ENCODE assay signal across 27 cellular contexts in the genomic region with DNA sequence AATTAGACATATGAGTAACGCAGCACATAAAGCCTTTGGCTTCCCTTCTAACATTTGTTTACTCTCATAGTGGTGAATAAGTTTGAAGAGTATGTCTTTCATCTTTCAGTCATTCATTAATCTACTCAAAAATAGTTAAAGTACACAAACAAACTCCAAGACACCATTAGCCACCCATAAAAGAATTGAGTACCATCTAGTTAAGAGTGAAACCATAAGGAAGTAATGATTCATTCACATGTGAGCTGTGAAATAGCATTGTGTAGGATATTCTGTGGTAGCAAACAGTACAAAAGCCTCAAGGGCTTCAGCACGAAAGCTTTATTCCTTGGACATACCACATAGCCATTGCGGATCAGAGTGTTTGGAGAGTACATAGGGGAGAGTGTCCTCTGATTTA. TPM values are rescaled to one million over a fixed set of nuclear protein-coding genes. Genes with fewer than 3 reads are reported as not detected.
DNase-seq lines count a peak whose midpoint lies in the region; ATAC-seq, FAIRE-seq and TF ChIP-seq lines count a peak whose summit lies in the region.
"Had no signal": no experiment of that assay in that cellular context is flagged by ENCODE, and none has a peak within 500 bp of the region (broad histone marks: within the 10 kb centered on the region; RNA-seq: fewer than 3 reads in every experiment).

No MANE protein-coding gene starts in this region.

- no peak overlapping the region for H2AK5ac ChIP-seq in mesenchymal stem cell (ENCODE audit: low read length, severe bottlenecking)

- no peak for ATAC-seq in GM18861 (IDR thresholded peaks at IDR 0.05; ENCODE audit: unreplicated experiment)
- ATAC-seq: activated CD8-positive, alpha-beta memory T cell treated with anti-CD3 and anti-CD28 coated beads, Interleukin-2, amount 10 ng/mL, durations not matched to agents 7 days and 5 days had no signal

- no peak overlapping the region for H3K4me3 ChIP-seq in astrocyte (ENCODE audit: insufficient read depth, low read depth, low read length)
- no peak overlapping the region for H3K4me3 ChIP-seq in mesenchymal stem cell (ENCODE audit: insufficient read depth in 1 of 2, low read depth in 1 of 2, low read length in 2 of 2)
- H3K4me3 ChIP-seq: ovary, tibial artery had no signal

- no peak overlapping the region for H2BK120ac ChIP-seq in mesenchymal stem cell (ENCODE audit: low read depth, low read length)

- H3K4me2 ChIP-seq in astrocyte (ENCODE audit: low read length) (no peak overlapping the region), mesenchymal stem cell (ENCODE audit: low read length, poor library complexity, severe bottlenecking) (no peak overlapping the region)
- H3K4me2 ChIP-seq: KMS-11 had no signal

- no peak for FAIRE-seq in astrocyte (lab: Jason Lieb, UNC)
- FAIRE-seq: G401.6, small intestine had no signal

- H3K79me1 ChIP-seq in mesenchymal stem cell (replicated peaks; ENCODE audit: low read length, poor library complexity, severe bottlenecking): peaks cover 3% of the 10 kb centered on the region

- WGBS in mesenchymal stem cell: 64% methylated on average over 2 of the region's 3 CpGs

- no peak overlapping the region for H3K18ac ChIP-seq in mesenchymal stem cell (ENCODE audit: low read depth in 1 of 2, low read length in 2 of 2)

- no peak overlapping the region for H3K4ac ChIP-seq in mesenchymal stem cell (ENCODE audit: low read depth in 1 of 2, low read length in 2 of 2)

- H3K9me3 ChIP-seq in astrocyte (ENCODE audit: insufficient read depth, low read depth, low read length): no peaks in the 10 kb centered on the region
- H3K9me3 ChIP-seq in mesenchymal stem cell (ENCODE audit: control insufficient read depth, low read length): no peaks in the 10 kb centered on the region
- H3K9me3 ChIP-seq: ovary, tibial artery had no signal

- H3K27me3 ChIP-seq in astrocyte (ENCODE audit: insufficient read depth, low read length) (no peaks in the 10 kb centered on the region), mesenchymal stem cell (ENCODE audit: control insufficient read depth in 1 of 2, insufficient read depth in 1 of 2, low read length in 2 of 2) (no peaks in the 10 kb centered on the region)
- H3K27me3 ChIP-seq: ovary, tibial artery had no signal

- peaks cover 28% of the 10 kb centered on the region for H3K4me1 Mint-ChIP-seq in astrocyte (ENCODE audit: low read depth, unreplicated experiment)
- H3K4me1 Mint-ChIP-seq: activated CD8-positive, alpha-beta memory T cell treated with anti-CD3 and anti-CD28 coated beads, Interleukin-2, amount 10 ng/mL, durations not matched to agents 7 days and 5 days; brain; CD4-positive, CD25-positive, alpha-beta regulatory T cell had no signal

- no peak overlapping the region for H2BK15ac ChIP-seq in mesenchymal stem cell (ENCODE audit: low read depth, poor library complexity, severe bottlenecking)

- H4K91ac ChIP-seq in mesenchymal stem cell (ENCODE audit: low read length): no peak overlapping the region

- H4K20me1 ChIP-seq in astrocyte (ENCODE audit: insufficient read depth, low read length): no peaks in the 10 kb centered on the region

- H3K14ac ChIP-seq in mesenchymal stem cell (ENCODE audit: low read length in 2 of 2): no peak overlapping the region

- H2BK12ac ChIP-seq in mesenchymal stem cell (ENCODE audit: low read length in 2 of 2): no peak overlapping the region

- H3K4me1 ChIP-seq in astrocyte (ENCODE audit: insufficient read depth, low read length) (peaks cover 10% of the 10 kb centered on the region), mesenchymal stem cell (ENCODE audit: control insufficient read depth, insufficient read depth, low read depth, low read length) (no peaks in the 10 kb centered on the region)
- H3K4me1 ChIP-seq: tibial artery had no signal

- H2AFZ ChIP-seq in astrocyte (ENCODE audit: low read depth, low read length) (no peak overlapping the region), mesenchymal stem cell (ENCODE audit: low read depth, low read length) (no peak overlapping the region)

- peaks cover 6% of the 10 kb centered on the region for H3K79me2 ChIP-seq in astrocyte (ENCODE audit: insufficient read depth, low read length)

- H3K27ac Mint-ChIP-seq in astrocyte (ENCODE audit: unreplicated experiment): no peak overlapping the region
- H3K27ac Mint-ChIP-seq: activated CD8-positive, alpha-beta memory T cell treated with anti-CD3 and anti-CD28 coated beads, Interleukin-2, amount 10 ng/mL, durations not matched to agents 7 days and 5 days; brain; CD4-positive, CD25-positive, alpha-beta regulatory T cell; T-helper 2 cell treated with Interferon-gamma antibody and Interleukin-4, amounts not matched to agents 5 μg/mL and 100 μg/mL, for 36 hours had no signal

- DNase-seq in NCI-H1436 treated with DMSO at 0.1 percent for 48 hours (lab: John Stamatoyannopoulos, UW) (peak; percentile 33), NCI-H1436 (lab: John Stamatoyannopoulos, UW) (no peak), HT-29 (ENCODE audit: low spot score) (peak; percentile 66), astrocyte (ENCODE audit: low read depth) (peak; percentile 20), mesenchymal stem cell (peak; percentile 33), NCI-H2227 (lab: John Stamatoyannopoulos, UW; ENCODE audit: unreplicated experiment) (no peak), epidermal melanocyte (ENCODE audit: insufficient read length, low spot score) (no peak)
- DNase-seq: 8988T; activated CD4-positive, alpha-beta T cell treated with anti-CD3 and anti-CD28 coated beads for 48 hours; activated CD8-positive, alpha-beta memory T cell treated with anti-CD3 and anti-CD28 coated beads, Interleukin-2, amount 10 ng/mL, durations not matched to agents 7 days and 5 days; activated naive CD4-positive, alpha-beta T cell treated with Interleukin-2 at 50 U/mL for 16 hours; activated T-cell treated with anti-CD3 and anti-CD28 coated beads, Interleukin-2, amount 50 U/mL, for 48 hours; CD4-positive, CD25-positive, alpha-beta regulatory T cell; erythroblast; NCI-H2081; NCI-H524 treated with DMSO at 0.1 percent for 48 hours; ovary; Right ventricle myocardium superior; small intestine; stimulated activated CD4-positive, alpha-beta T cell treated with anti-CD3 and anti-CD28 coated beads, Interleukin-1b, Interleukin-23, amount 100 ng/mL, for 48 hours; stimulated activated CD8-positive, alpha-beta memory T cell treated with anti-CD3 and anti-CD28 coated beads, Interleukin-4, amount 100 ng/mL, for 48 hours; tibial artery had no signal

- H3K9ac ChIP-seq in astrocyte (ENCODE audit: low read length) (no peak overlapping the region), mesenchymal stem cell (ENCODE audit: low read length) (no peak overlapping the region)
- H3K9ac ChIP-seq: KMS-11 had no signal

- TF ChIP-seq CTCF in astrocyte (IDR thresholded peaks at IDR 0.05; ENCODE audit: insufficient read depth, low read depth, low read length): no peak

- no peaks in the 10 kb centered on the region for H3K9me3 Mint-ChIP-seq in astrocyte (ENCODE audit: unreplicated experiment)
- H3K9me3 Mint-ChIP-seq: brain; T-helper 2 cell treated with Interferon-gamma antibody and Interleukin-4, amounts not matched to agents 5 μg/mL and 100 μg/mL, for 36 hours had no signal

- no peak overlapping the region for H3K23ac ChIP-seq in mesenchymal stem cell (ENCODE audit: low read length in 2 of 2)

- H2BK5ac ChIP-seq in mesenchymal stem cell (ENCODE audit: low read depth, low read length, poor library complexity, severe bottlenecking): no peak overlapping the region

- no peaks in the 10 kb centered on the region for H3K27me3 Mint-ChIP-seq in astrocyte (ENCODE audit: low read depth, unreplicated experiment)
- H3K27me3 Mint-ChIP-seq: activated CD8-positive, alpha-beta memory T cell treated with anti-CD3 and anti-CD28 coated beads, Interleukin-2, amount 10 ng/mL, durations not matched to agents 7 days and 5 days; brain; CD4-positive, CD25-positive, alpha-beta regulatory T cell had no signal

- H4K8ac ChIP-seq in mesenchymal stem cell (ENCODE audit: low read length): no peak overlapping the region

- no peak overlapping the region for H3K27ac ChIP-seq in astrocyte (ENCODE audit: low read depth, low read length)
- H3K27ac ChIP-seq in mesenchymal stem cell (ENCODE audit: low read length, poor library complexity, severe bottlenecking): no peak overlapping the region
- H3K27ac ChIP-seq: KMS-11, ovary, tibial artery had no signal

- H3K4me3 Mint-ChIP-seq in astrocyte (ENCODE audit: unreplicated experiment): no peak overlapping the region
- H3K4me3 Mint-ChIP-seq: activated CD8-positive, alpha-beta memory T cell treated with anti-CD3 and anti-CD28 coated beads, Interleukin-2, amount 10 ng/mL, durations not matched to agents 7 days and 5 days; brain; CD4-positive, CD25-positive, alpha-beta regulatory T cell; T-helper 2 cell treated with Interferon-gamma antibody and Interleukin-4, amounts not matched to agents 5 μg/mL and 100 μg/mL, for 36 hours had no signal

- peaks cover 4% of the 10 kb centered on the region for H3K36me3 Mint-ChIP-seq in astrocyte (ENCODE audit: low read depth, unreplicated experiment)
- H3K36me3 Mint-ChIP-seq: activated CD8-positive, alpha-beta memory T cell treated with anti-CD3 and anti-CD28 coated beads, Interleukin-2, amount 10 ng/mL, durations not matched to agents 7 days and 5 days; CD4-positive, CD25-positive, alpha-beta regulatory T cell had no signal

- H3K36me3 ChIP-seq in astrocyte (ENCODE audit: insufficient read depth, low read length): no peaks in the 10 kb centered on the region
- H3K36me3 ChIP-seq in mesenchymal stem cell (ENCODE audit: control insufficient read depth in 1 of 2, insufficient read depth in 2 of 2, low read depth in 1 of 2, low read length in 2 of 2): no peaks in the 10 kb centered on the region
- H3K36me3 ChIP-seq: ovary, tibial artery had no signal

RNA-seq across cellular contexts. Expression of a gene that starts 13.9 kb away (rescaled TPM):
- total RNA-seq in HT-29 (2014; rRNA removed; shearing (Covaris generic)): not detected in 2 replicates
- total RNA-seq in astrocyte: 24.0 and 33.2 TPM in 2 replicates
- 6.2 TPM for polyA plus RNA-seq in mesenchymal stem cell (2013, experiment 1 of 2)
- 5.9 TPM for polyA plus RNA-seq in mesenchymal stem cell (2013, experiment 2 of 2)
- total RNA-seq: activated CD8-positive, alpha-beta memory T cell treated with anti-CD3 and anti-CD28 coated beads, Interleukin-2, amount 10 ng/mL, durations not matched to agents 7 days and 5 days; CD4-positive, CD25-positive, alpha-beta regulatory T cell had no signal
- polyA plus RNA-seq: CD4-positive, CD25-positive, alpha-beta regulatory T cell had no signal

Comparison
In these comparisons a context has a peak if more than half of its experiments do, and no peak if none do; other contexts are left out.
1. DNase-seq: peak in NCI-H1436 treated with DMSO at 0.1 percent for 48 hours (single experiment), HT-29 (single experiment), astrocyte (single experiment) and mesenchymal stem cell (single experiment); none in NCI-H1436 (single experiment), NCI-H2227 (single experiment) and epidermal melanocyte (single experiment).
2. RNA of a gene that starts 13.9 kb away (total RNA-seq): 24.0 to 33.2 TPM in astrocyte; not detected in HT-29; every median in the first group is over 10 times any median in the second.